ENCODE assay signal across 9 cellular contexts in the genomic region with DNA sequence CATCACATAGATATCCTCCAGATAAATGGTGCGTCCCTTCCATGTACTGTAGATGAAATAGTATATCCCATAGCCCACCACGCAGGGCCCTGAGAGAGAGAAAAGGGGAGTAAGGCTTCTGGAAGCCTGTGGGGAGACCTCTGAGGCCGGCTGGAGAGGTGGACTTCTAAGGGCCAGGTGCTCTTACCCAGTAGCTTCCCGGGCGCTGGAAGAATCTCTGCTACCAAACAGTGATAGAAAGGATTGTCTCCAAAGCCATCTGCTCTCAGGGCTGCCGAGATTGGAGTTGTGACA. TPM values are rescaled to one million over a fixed set of nuclear protein-coding genes. Genes with fewer than 3 reads are reported as not detected.
DNase-seq lines count a peak whose midpoint lies in the region; ATAC-seq and TF ChIP-seq lines count a peak whose summit lies in the region.
"Had no signal": no experiment of that assay in that cellular context is flagged by ENCODE, and none has a peak within 500 bp of the region (broad histone marks: within the 10 kb centered on the region; RNA-seq: fewer than 3 reads in every experiment).

No MANE protein-coding gene starts in this region.

- no peak for DNase-seq in T-helper 17 cell
- no peak for DNase-seq in fibroblast of villous mesenchyme (ENCODE audit: low read depth)
- peak; percentile 77 for DNase-seq in retina
- no peak for DNase-seq in omental fat pad (ENCODE audit: low spot score)
- DNase-seq in GDM1 (lab: John Stamatoyannopoulos, UW) = no peak

- H3K9me3 ChIP-seq in T-helper 17 cell (ENCODE audit: control insufficient read depth, low read length, poor library complexity, severe bottlenecking) = no peaks in the 10 kb centered on the region

- peaks cover 13% of the 10 kb centered on the region for H3K4me1 Mint-ChIP-seq in T-helper 17 cell

- H3K27me3 Mint-ChIP-seq in T-helper 17 cell = no peaks in the 10 kb centered on the region

- peak overlapping the region; percentile 88 for H3K4me3 Mint-ChIP-seq in T-helper 17 cell

- no peak for ATAC-seq in T-helper 17 cell
- no peak for ATAC-seq in HG03457 (IDR thresholded peaks at IDR 0.05; ENCODE audit: unreplicated experiment)
- ATAC-seq in omental fat pad (ENCODE audit: low FRiP score) = no peak
- ATAC-seq in HG03342 (IDR thresholded peaks at IDR 0.05; ENCODE audit: unreplicated experiment) = no peak

- peak overlapping the region; percentile 85 for H3K27ac Mint-ChIP-seq in T-helper 17 cell

- no peaks in the 10 kb centered on the region for H3K36me3 Mint-ChIP-seq in T-helper 17 cell (ENCODE audit: low read depth)

- TF ChIP-seq CTCF in fibroblast of villous mesenchyme (IDR thresholded peaks at IDR 0.05; ENCODE audit: insufficient read depth, low read depth, low read length) (no peak), omental fat pad (IDR thresholded peaks at IDR 0.05) (no peak)

- peak overlapping the region; percentile 82 for H3K4me3 ChIP-seq in GM08714 (ENCODE audit: low read length)
- peak overlapping the region; percentile 62 for H3K4me3 ChIP-seq in fibroblast of villous mesenchyme (ENCODE audit: low read depth, low read length)

RNA-seq across cellular contexts. Expression of gene SAT2, which starts 0.7 kb away (rescaled TPM):
- 10 to 100 TPM; 39.1 to 42.9 TPM for total RNA-seq in T-helper 17 cell
- 23.3 and 37.0 TPM in 2 replicates for total RNA-seq in fibroblast of villous mesenchyme
- total RNA-seq in omental fat pad = 10 to 100 TPM; 55.5 to 81.3 (median 66.2) TPM

RNA-seq across cellular contexts. Expression of gene SHBG, which starts 3.0 kb away (rescaled TPM):
- total RNA-seq in T-helper 17 cell (under 1 TPM in 1 of 2 donors, not detected in 1; 0.40 TPM), fibroblast of villous mesenchyme (0.64 and 0.86 TPM in 2 replicates), omental fat pad (1 to 10 TPM in 1 of 4 donors, under 1 TPM in 1, not detected in 2; 0.37 to 2.5 TPM)

RNA-seq across cellular contexts. Expression of gene FXR2, which starts 12.2 kb away (rescaled TPM):
- total RNA-seq in T-helper 17 cell (10 to 100 TPM; 22.3 to 23.4 TPM), fibroblast of villous mesenchyme (37.4 and 39.7 TPM in 2 replicates), omental fat pad (10 to 100 TPM; 17.8 to 30.3 (median 22.7) TPM)

RNA-seq across cellular contexts. Expression of gene ATP1B2, which starts 23.8 kb away (rescaled TPM):
- total RNA-seq in T-helper 17 cell (under 1 TPM in 1 of 2 donors, not detected in 1; 0.15 TPM), fibroblast of villous mesenchyme (not detected in 2 replicates), omental fat pad (1 to 10 TPM in 1 of 4 donors, under 1 TPM in 2, not detected in 1; 0.28 to 1.4 (median 0.48) TPM)
- total RNA-seq: glomerular endothelial cell had no signal

RNA-seq across cellular contexts. Expression of gene SOX15, which starts 37.0 kb away (rescaled TPM):
- total RNA-seq in T-helper 17 cell (not detected), fibroblast of villous mesenchyme (under 0.01 and 0.64 TPM in 2 replicates), omental fat pad (under 1 TPM in 3 of 4 donors, not detected in 1; 0.56 to 0.95 (median 0.72) TPM)
- total RNA-seq: glomerular endothelial cell had no signal
